In the genomic region with DNA sequence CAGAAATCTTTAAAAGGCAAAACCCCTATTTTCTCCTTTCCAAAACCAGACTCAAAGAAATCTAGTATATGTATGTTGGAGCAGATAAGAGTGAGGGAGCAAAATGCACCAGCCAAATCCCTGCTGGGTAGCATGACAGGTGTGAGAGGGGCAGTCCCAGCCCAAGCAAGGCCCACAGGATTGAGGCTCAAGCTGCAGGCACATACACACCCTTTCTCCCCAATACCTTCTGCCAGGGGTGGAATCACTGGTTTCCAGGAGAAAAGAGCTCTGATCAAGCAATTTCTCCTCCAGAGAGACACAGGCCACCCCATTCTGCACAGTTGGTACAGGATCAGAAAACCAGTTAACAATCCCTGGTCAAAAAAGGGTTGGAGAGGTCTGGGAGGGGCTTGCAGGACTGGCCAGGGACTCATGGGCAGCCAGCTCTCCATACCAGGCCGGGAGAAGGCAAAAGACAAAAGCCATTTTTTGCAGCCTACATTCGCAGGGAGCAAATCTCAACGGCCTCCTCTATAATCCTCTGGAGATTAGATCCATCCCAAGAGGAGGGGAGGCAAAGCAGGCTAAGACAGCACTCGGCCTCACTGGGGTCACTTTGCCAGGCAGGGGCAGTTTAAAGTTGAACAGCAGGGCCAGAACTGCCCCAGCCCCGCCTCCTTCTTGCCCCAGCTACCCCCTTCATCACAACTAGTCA, we compare ENCODE assay signal across 8 cellular contexts. TPM values are rescaled to one million over a fixed set of nuclear protein-coding genes. Genes with fewer than 3 reads are reported as not detected.
A peak's percentile ranks its signal among the peaks of the same experiment; 100 is the strongest.
DNase-seq lines count a peak whose midpoint lies in the region; ATAC-seq, FAIRE-seq and TF ChIP-seq lines count a peak whose summit lies in the region.

No MANE protein-coding gene starts in this region.

- H3K9me3 ChIP-seq in muscle layer of colon (ENCODE audit: low read length) = no peaks in the 10 kb centered on the region

- in situ Hi-C loops in GM13977 (cut with MboI; ENCODE audit: low pct_unique_long_range_greater_than_20kb, low sequenced_read_pairs, unreplicated experiment) = no loop called here

- no peak for ATAC-seq in GM18867 (IDR thresholded peaks at IDR 0.05; ENCODE audit: unreplicated experiment)

- H3K9ac ChIP-seq in muscle layer of colon (ENCODE audit: low read length) = peak overlapping the region; percentile 86

- H3K4me3 ChIP-seq in AG04449 (ENCODE audit: low read depth, low read length) (peak overlapping the region; percentile 84), HL-60 (replicated peaks; ENCODE audit: insufficient read depth, low read length) (peak overlapping the region; percentile 71), bronchial epithelial cell (ENCODE audit: low read depth, low read length) (peak overlapping the region; percentile 86), muscle layer of colon (ENCODE audit: low read depth in 1 of 2, low read length in 2 of 2) (peak overlapping the region; percentile 95 to 96)

- DNase-seq in AG04449 (ENCODE audit: low read depth, low spot score) (no peak), HL-60 (ENCODE audit: low read depth in 1 of 2, low spot score in 1 of 2) (peak in 1 of 2 experiments; percentile 21), bronchial epithelial cell (ENCODE audit: low read depth) (no peak), GM13977 (ENCODE audit: low spot score) (no peak), NK-92 (lab: John Stamatoyannopoulos, UW; ENCODE audit: unreplicated experiment) (no peak)
- no peak for DNase-seq in effector CD4-positive, alpha-beta T cell

- POLR2A ChIA-PET in AG04449 (lab: Yijun Ruan, JAX) = interaction anchor here (0.9 to 2.0 kb wide), 5 partner anchors 11 to 72 kb away, joined by 3 to 8 read pairs (median 3); a partner anchor contains a TSS

- no peaks in the 10 kb centered on the region for H3K27me3 ChIP-seq in HL-60 (ENCODE audit: insufficient read depth, poor library complexity, severe bottlenecking)
- H3K27me3 ChIP-seq in bronchial epithelial cell (ENCODE audit: control insufficient read depth, insufficient read depth, low read length) = no peaks in the 10 kb centered on the region
- H3K27me3 ChIP-seq in muscle layer of colon (ENCODE audit: control insufficient read depth in 1 of 2, insufficient read depth in 2 of 2, low read length in 2 of 2) = no peaks in the 10 kb centered on the region

- CTCF ChIA-PET in AG04449 (lab: Yijun Ruan, JAX) = interaction anchor here (0.7 to 6.4 kb wide), 13 partner anchors 8 to 175 kb away, joined by 3 to 48 read pairs (median 4); a partner anchor contains a TSS

- H3K36me3 ChIP-seq in bronchial epithelial cell (ENCODE audit: control insufficient read depth, insufficient read depth, low read length) (peaks cover 16% of the 10 kb centered on the region), muscle layer of colon (ENCODE audit: insufficient read depth, low read length) (peaks cover 17% of the 10 kb centered on the region)

- FAIRE-seq in bronchial epithelial cell (lab: Jason Lieb, UNC) = no peak

- H3K27ac ChIP-seq in HL-60 (replicated peaks) = peak overlapping the region; percentile 100
- H3K27ac ChIP-seq in muscle layer of colon (ENCODE audit: low read depth, low read length) = peak overlapping the region; percentile 99

- TF ChIP-seq CTCF in AG04449 (IDR thresholded peaks at IDR 0.05; ENCODE audit: insufficient read depth, low read length, missing control alignments) (no peak), HL-60 (IDR thresholded peaks at IDR 0.05; ENCODE audit: insufficient read depth, low read length) (no peak), bronchial epithelial cell (IDR thresholded peaks at IDR 0.05; ENCODE audit: insufficient read depth, low read length, severe bottlenecking) (no peak), GM13977 (IDR thresholded peaks at IDR 0.05; ENCODE audit: extremely low read depth, insufficient read depth, missing control alignments) (no peak)

- peaks cover 45% of the 10 kb centered on the region for H3K4me1 ChIP-seq in muscle layer of colon (ENCODE audit: insufficient read depth, low read length)

RNA-seq across cellular contexts. Expression of a gene that starts 2.1 kb away (rescaled TPM):
- total RNA-seq in bronchial epithelial cell = 24.0 and 25.6 TPM in 2 replicates

RNA-seq across cellular contexts. Expression of a gene that starts 11.3 kb away (rescaled TPM):
- total RNA-seq in bronchial epithelial cell = 0.26 and 0.53 TPM in 2 replicates

RNA-seq across cellular contexts. Expression of a gene that starts 36.1 kb away (rescaled TPM):
- 0.13 TPM in 1 of 2 replicates, not detected in the other for total RNA-seq in bronchial epithelial cell

RNA-seq across cellular contexts. Expression of a gene that starts 39.9 kb away (rescaled TPM):
- 68.6 and 93.7 TPM in 2 replicates for total RNA-seq in bronchial epithelial cell

RNA-seq across cellular contexts. Expression of a gene that starts 52.1 kb away (rescaled TPM):
- total RNA-seq in bronchial epithelial cell = 24.0 and 26.6 TPM in 2 replicates
